19 cellular contexts compared by ENCODE assay signal in genomic region chr17:17797119-17797809, GRCh38.
"Had no signal": no experiment of that assay in that cellular context is flagged by ENCODE, and none has a peak within 500 bp of the region (broad histone marks: within the 10 kb centered on the region; RNA-seq: fewer than 3 reads in every experiment).

No MANE protein-coding gene starts in this region.

- ATAC-seq: left lobe of liver, right cardiac atrium, T-helper 17 cell had no signal

- H3K9me3 ChIP-seq: suprapubic skin, transverse colon, uterus had no signal

- H3K4me3 ChIP-seq: skin epidermis, suprapubic skin, transverse colon, uterus had no signal

- DNase-seq: activated CD4-positive, alpha-beta T cell treated with anti-CD3 and anti-CD28 coated beads for 1 hour; activated naive CD8-positive, alpha-beta T cell treated with anti-CD3 and anti-CD28 coated beads for 36 hours; amniotic stem cell; caudate nucleus; foreskin fibroblast; hippocampal formation; islet precursor cell; stimulated activated CD4-positive, alpha-beta T cell treated with anti-CD3 and anti-CD28 coated beads, Interleukin-15, amount 100 ng/mL, for 24 hours; stimulated activated CD4-positive, alpha-beta T cell treated with anti-CD3 and anti-CD28 coated beads, Interleukin-2, amount 100 ng/mL, for 48 hours; stimulated activated naive CD8-positive, alpha-beta T cell treated with anti-CD3 and anti-CD28 coated beads, Interleukin-15, amount 100 ng/mL, for 72 hours; T-helper 17 cell; transverse colon; uterus had no signal

- H3K27me3 ChIP-seq: suprapubic skin, transverse colon, uterus had no signal

- H3K36me3 ChIP-seq: transverse colon, uterus had no signal

- H3K27ac ChIP-seq: epithelial cell of prostate, skin epidermis, suprapubic skin, transverse colon, uterus, VCaP had no signal
